In genomic region chr17:74404802-74405201, GRCh38 we compare ENCODE assay signal across 27 cellular contexts. TPM values are rescaled to one million over a fixed set of nuclear protein-coding genes. Genes with fewer than 3 reads are reported as not detected.
"Had no signal": no experiment of that assay in that cellular context is flagged by ENCODE, and none has a peak within 500 bp of the region (broad histone marks: within the 10 kb centered on the region; RNA-seq: fewer than 3 reads in every experiment).

No MANE protein-coding gene starts in this region.

- ATAC-seq: activated T-cell treated with anti-CD3 and anti-CD28 coated beads, Interleukin-2, amount 50 U/mL, for 72 hours; lower lobe of right lung had no signal

- H3K9me3 Mint-ChIP-seq: activated T-cell treated with anti-CD3 and anti-CD28 coated beads, Interleukin-2, amount 50 U/mL, for 72 hours; central memory CD8-positive, alpha-beta T cell; endodermal cell had no signal

- H3K4me1 Mint-ChIP-seq: central memory CD8-positive, alpha-beta T cell had no signal

- H3K4me3 ChIP-seq: ascending aorta, colonic mucosa, lower lobe of right lung, tibial artery, uterus had no signal

- DNase-seq: activated CD4-positive, alpha-beta T cell treated with anti-CD3 and anti-CD28 coated beads for 1 hour; activated effector memory CD4-positive, alpha-beta T cell treated with anti-CD3 and anti-CD28 coated beads, Interleukin-2, amount 50 U/mL, for 16 hours; activated naive CD4-positive, alpha-beta T cell treated with anti-CD3 and anti-CD28 coated beads, Interleukin-2, amount 50 U/mL, for 16 hours; activated T-cell treated with anti-CD3 and anti-CD28 coated beads, Interleukin-2, amount 50 U/mL, for 72 hours; colonic mucosa; foreskin fibroblast; hippocampal formation; lower lobe of right lung; midbrain; stimulated activated CD4-positive, alpha-beta T cell treated with anti-CD3 and anti-CD28 coated beads, Interleukin-2, amount 100 ng/mL, for 24 hours; stimulated activated naive CD4-positive, alpha-beta T cell treated with Interleukin-2 at 50 U/mL for 16 hours; tibial artery; uterus had no signal

- H3K27ac ChIP-seq: ascending aorta, colonic mucosa, epithelial cell of prostate, lower lobe of right lung, tibial artery, uterus, VCaP had no signal

- H3K4me1 ChIP-seq: ascending aorta, colonic mucosa, lower lobe of right lung, tibial artery, uterus had no signal

- H3K9me3 ChIP-seq: ascending aorta, colonic mucosa, lower lobe of right lung, tibial artery, uterus had no signal

- H3K36me3 ChIP-seq: ascending aorta, colonic mucosa, lower lobe of right lung, tibial artery, uterus had no signal

- H3K27me3 ChIP-seq: ascending aorta, colonic mucosa, uterus had no signal

- H3K4me3 Mint-ChIP-seq: activated T-cell treated with anti-CD3 and anti-CD28 coated beads, Interleukin-2, amount 50 U/mL, for 72 hours; central memory CD8-positive, alpha-beta T cell; endodermal cell had no signal

- H3K27ac Mint-ChIP-seq: activated T-cell treated with anti-CD3 and anti-CD28 coated beads, Interleukin-2, amount 50 U/mL, for 72 hours; endodermal cell; progenitor cell of endocrine pancreas had no signal

RNA-seq across cellular contexts. Expression of gene GPRC5C, which starts 27.1 kb away (rescaled TPM):
- total RNA-seq: myocyte had no signal

RNA-seq across cellular contexts. Expression of gene GPR142, which starts 37.5 kb away (rescaled TPM):
- total RNA-seq: activated CD8-positive, alpha-beta memory T cell treated with anti-CD3 and anti-CD28 coated beads for 36 hours; activated T-cell treated with anti-CD3 and anti-CD28 coated beads, Interleukin-2, amount 50 U/mL, for 72 hours; ascending aorta; glomerular endothelial cell; lower lobe of right lung; myocyte; osteoblast; skeletal muscle tissue had no signal
- polyA plus RNA-seq: keratinocyte, neural cell had no signal

RNA-seq across cellular contexts. Expression of gene BTBD17, which starts 43.1 kb away (rescaled TPM):
- total RNA-seq: activated CD8-positive, alpha-beta memory T cell treated with anti-CD3 and anti-CD28 coated beads for 36 hours; activated T-cell treated with anti-CD3 and anti-CD28 coated beads, Interleukin-2, amount 50 U/mL, for 72 hours; ascending aorta; glomerular endothelial cell; lower lobe of right lung; myocyte; osteoblast; skeletal muscle tissue; subcutaneous adipose tissue had no signal
- polyA plus RNA-seq: keratinocyte had no signal
